8 cellular contexts compared by ENCODE assay signal in the genomic region with DNA sequence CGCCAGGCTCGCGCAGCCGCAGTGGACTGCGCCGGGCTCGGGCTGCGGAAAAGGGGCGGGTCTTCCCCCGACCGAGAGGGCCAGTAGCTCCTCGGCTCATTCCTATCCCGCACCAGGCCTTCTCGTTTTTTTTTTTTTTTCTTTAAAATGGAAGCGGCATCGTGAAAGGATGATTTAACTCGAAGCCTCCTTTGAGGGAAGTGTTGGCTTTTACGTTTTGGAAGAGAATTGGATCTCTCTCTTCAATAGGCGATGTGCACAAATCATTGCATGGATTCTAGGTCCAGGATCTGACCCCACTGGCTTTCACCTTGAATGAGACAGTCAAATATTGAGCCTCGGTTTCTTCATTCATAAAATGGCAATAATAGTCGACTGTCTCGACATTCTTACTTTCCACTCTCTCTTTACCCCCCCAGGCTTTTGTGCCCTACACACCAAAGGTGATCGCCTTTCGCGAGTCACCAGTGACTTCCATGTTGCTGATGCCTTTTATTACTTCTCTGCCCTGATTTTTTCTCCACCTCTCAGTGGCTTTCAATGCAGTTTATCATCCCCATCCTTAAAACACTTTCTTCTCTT. TPM values are rescaled to one million over a fixed set of nuclear protein-coding genes. Genes with fewer than 3 reads are reported as not detected.
DNase-seq lines count a peak whose midpoint lies in the region; ATAC-seq, FAIRE-seq and TF ChIP-seq lines count a peak whose summit lies in the region.

No MANE protein-coding gene starts in this region.

- no peaks in the 10 kb centered on the region for H3F3A ChIP-seq in Loucy (ENCODE audit: low read depth)

- H2AFZ ChIP-seq in Loucy (ENCODE audit: low read length) = peak overlapping the region; percentile 87

- H3K4me1 ChIP-seq in left ventricle myocardium inferior = peaks cover 25% of the 10 kb centered on the region
- H3K4me1 ChIP-seq in Loucy (ENCODE audit: insufficient read depth, low read length, poor library complexity, severe bottlenecking) = peaks cover 36% of the 10 kb centered on the region
- peaks cover 10% of the 10 kb centered on the region for H3K4me1 ChIP-seq in iPS-18a (ENCODE audit: control insufficient read depth, low read depth, low read length)
- peaks cover 0 to 3% of the 10 kb centered on the region in 2 donors for H3K4me1 ChIP-seq in small intestine (ENCODE audit: control insufficient read depth in 2 of 2, insufficient read depth in 1 of 2, low read depth in 1 of 2, low read length in 1 of 2)

- H3K27ac Mint-ChIP-seq in activated naive CD8-positive, alpha-beta T cell treated with anti-CD3 and anti-CD28 coated beads for 36 hours = peak overlapping the region; percentile 76

- FAIRE-seq in small intestine (lab: Jason Lieb, UNC) = no peak

- H3K36me3 ChIP-seq in left ventricle myocardium inferior = no peaks in the 10 kb centered on the region
- H3K36me3 ChIP-seq in Loucy (ENCODE audit: insufficient read depth, low read length) = no peaks in the 10 kb centered on the region
- H3K36me3 ChIP-seq in iPS-18a (ENCODE audit: control insufficient read depth, low read depth, low read length) = no peaks in the 10 kb centered on the region
- H3K36me3 ChIP-seq in small intestine (ENCODE audit: control insufficient read depth in 2 of 2, insufficient read depth in 2 of 2, low read length in 2 of 2) = no peaks in the 10 kb centered on the region

- peak overlapping the region; percentile 98 for H3K4me2 ChIP-seq in Loucy (ENCODE audit: low read depth, low read length, poor library complexity, severe bottlenecking)

- TF ChIP-seq CTCF in left ventricle myocardium inferior (IDR thresholded peaks at IDR 0.05; ENCODE audit: borderline replicate concordance) (no peak), Loucy (conservative IDR thresholded peaks at IDR 0.05; ENCODE audit: low read length) (no peak)

- peak overlapping the region; percentile 89 for H3K27ac ChIP-seq in left ventricle myocardium inferior (replicated peaks)
- no peak overlapping the region for H3K27ac ChIP-seq in iPS-18a (ENCODE audit: low read length)
- H3K27ac ChIP-seq in small intestine (ENCODE audit: low read depth in 1 of 2, low read length in 1 of 2) = peak overlapping the region in 1 of 2 donors; percentile 88

- peaks cover 25% of the 10 kb centered on the region for H4K20me1 ChIP-seq in Loucy (ENCODE audit: insufficient read depth, low read length, poor library complexity, severe bottlenecking)

- DNase-seq in left ventricle myocardium inferior (no peak), Right ventricle myocardium inferior (ENCODE audit: missing footprints) (no peak), small intestine (peak; percentile 81), DMS 273 (lab: John Stamatoyannopoulos, UW; ENCODE audit: unreplicated experiment) (no peak)
- peak; percentile 87 for DNase-seq in activated naive CD8-positive, alpha-beta T cell treated with anti-CD3 and anti-CD28 coated beads for 36 hours

- peak overlapping the region; percentile 84 for H3K9ac ChIP-seq in Loucy (ENCODE audit: low read depth, low read length, poor library complexity, severe bottlenecking)
- H3K9ac ChIP-seq in iPS-18a (ENCODE audit: low read length) = no peak overlapping the region

- WGBS in small intestine, 3 donors = 18 to 19% (median 18%) methylated on average over 25 of the region's 25 CpGs

- peaks cover 36% of the 10 kb centered on the region for H3K79me2 ChIP-seq in Loucy (ENCODE audit: insufficient read depth, low read length)

- no peaks in the 10 kb centered on the region for H3K9me2 ChIP-seq in Loucy (replicated peaks; ENCODE audit: low read depth, low read length)

- H3K9me3 Mint-ChIP-seq in activated naive CD8-positive, alpha-beta T cell treated with anti-CD3 and anti-CD28 coated beads for 36 hours = no peaks in the 10 kb centered on the region

- H3K4me3 ChIP-seq in left ventricle myocardium inferior = peak overlapping the region; percentile 93
- peak overlapping the region; percentile 89 for H3K4me3 ChIP-seq in Loucy (ENCODE audit: low read length, poor library complexity, severe bottlenecking)
- peak overlapping the region; percentile 58 for H3K4me3 ChIP-seq in iPS-18a (ENCODE audit: low read length)
- peak overlapping the region; percentile 84 to 86 for H3K4me3 ChIP-seq in small intestine (ENCODE audit: low read depth in 1 of 2, low read length in 2 of 2)

- intact Hi-C loops in left ventricle myocardium inferior (cut with micrococcal nuclease) (no loop called here), Right ventricle myocardium inferior (cut with DNase I) (no loop called here)

- no peaks in the 10 kb centered on the region for H3K27me3 ChIP-seq in left ventricle myocardium inferior (ENCODE audit: low read depth)
- H3K27me3 ChIP-seq in Loucy (ENCODE audit: insufficient read depth, low read length, poor library complexity, severe bottlenecking) = no peaks in the 10 kb centered on the region
- H3K27me3 ChIP-seq in iPS-18a (ENCODE audit: control insufficient read depth, insufficient read depth, low read length) = peaks cover 16% of the 10 kb centered on the region
- H3K27me3 ChIP-seq in small intestine (ENCODE audit: control insufficient read depth in 2 of 2, insufficient read depth in 2 of 2, low read length in 2 of 2) = no peaks in the 10 kb centered on the region

- H3K9me3 ChIP-seq in left ventricle myocardium inferior (replicated peaks) = no peaks in the 10 kb centered on the region
- H3K9me3 ChIP-seq in Loucy (ENCODE audit: insufficient read depth, low read depth, low read length) = no peaks in the 10 kb centered on the region
- H3K9me3 ChIP-seq in iPS-18a (ENCODE audit: control insufficient read depth, low read depth, low read length) = no peaks in the 10 kb centered on the region
- H3K9me3 ChIP-seq in small intestine (ENCODE audit: control insufficient read depth, low read depth) = no peaks in the 10 kb centered on the region

- H3K36me3 Mint-ChIP-seq in activated naive CD8-positive, alpha-beta T cell treated with anti-CD3 and anti-CD28 coated beads for 36 hours = peaks cover 16% of the 10 kb centered on the region

- peaks cover 20% of the 10 kb centered on the region for H3K4me1 Mint-ChIP-seq in activated naive CD8-positive, alpha-beta T cell treated with anti-CD3 and anti-CD28 coated beads for 36 hours

- H3K27me3 Mint-ChIP-seq in activated naive CD8-positive, alpha-beta T cell treated with anti-CD3 and anti-CD28 coated beads for 36 hours = no peaks in the 10 kb centered on the region

- H3K4me3 Mint-ChIP-seq in activated naive CD8-positive, alpha-beta T cell treated with anti-CD3 and anti-CD28 coated beads for 36 hours = peak overlapping the region; percentile 76

- ATAC-seq in Right ventricle myocardium inferior (no peak), HG03159 (IDR thresholded peaks at IDR 0.05; ENCODE audit: unreplicated experiment) (no peak)

RNA-seq across cellular contexts. Expression of a gene that starts 0.3 kb away (rescaled TPM):
- 19.2 TPM for total RNA-seq in left ventricle myocardium inferior
- total RNA-seq in Right ventricle myocardium inferior = 21.0 TPM
- total RNA-seq in activated naive CD8-positive, alpha-beta T cell treated with anti-CD3 and anti-CD28 coated beads for 36 hours = 10 to 100 TPM; 19.0 to 19.1 TPM
- polyA plus RNA-seq in small intestine = 10 to 100 TPM; 12.7 to 20.4 (median 17.0) TPM

Comparison
In these comparisons a context has a peak if more than half of its experiments do, and no peak if none do; other contexts are left out.
1. DNase-seq: peak in activated naive CD8-positive, alpha-beta T cell treated with anti-CD3 and anti-CD28 coated beads for 36 hours (single experiment) and small intestine (single experiment); none in left ventricle myocardium inferior (single experiment), Right ventricle myocardium inferior (single experiment) and DMS 273 (single experiment).
2. Peak in every context shown above with its lines, with median percentiles within 50 percentile points of each other: H3K4me3 ChIP-seq.